ENCODE assay signal across 8 cellular contexts in the genomic region with DNA sequence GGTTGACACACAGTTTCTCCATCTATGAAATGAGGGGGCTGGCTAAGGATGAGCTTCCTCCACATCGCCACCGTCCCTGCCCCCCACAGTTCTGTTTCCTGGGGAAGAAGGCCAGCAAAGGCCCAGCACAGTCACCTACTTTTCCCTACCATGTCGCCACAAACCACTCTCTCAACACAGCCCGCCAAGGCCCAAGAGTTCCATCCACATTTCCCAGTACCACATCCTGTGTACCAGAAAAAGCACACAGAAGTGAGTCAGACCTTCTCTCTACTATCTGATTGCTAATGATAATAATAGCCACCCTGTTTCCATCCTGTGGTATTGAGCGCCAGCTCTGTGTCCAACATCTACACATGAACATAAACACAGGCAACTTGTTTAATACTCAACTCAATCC. TPM values are rescaled to one million over a fixed set of nuclear protein-coding genes. Genes with fewer than 3 reads are reported as not detected.
DNase-seq lines count a peak whose midpoint lies in the region; ATAC-seq, FAIRE-seq and TF ChIP-seq lines count a peak whose summit lies in the region.

No MANE protein-coding gene starts in this region.

- POLR2A ChIA-PET in endothelial cell of umbilical vein (lab: Charles Lee): interaction anchor here (0.9 kb wide), 1 partner anchor 30 kb away, joined by 3 read pairs; the partner anchor contains the start of gene C15orf39

- FAIRE-seq in endothelial cell of umbilical vein (lab: Jason Lieb, UNC): peak; percentile 84
- no peak for FAIRE-seq in small intestine (lab: Jason Lieb, UNC)

- H3K4me3 ChIP-seq in RWPE2 (ENCODE audit: severe bottlenecking) (no peak overlapping the region), endothelial cell of umbilical vein (replicated peaks in 1 of 3; ENCODE audit: insufficient read depth in 1 of 3, low read depth in 1 of 3, low read length in 3 of 3) (no peak overlapping the region), small intestine (ENCODE audit: low read depth in 1 of 2, low read length in 2 of 2) (no peak overlapping the region)

- DNase-seq in activated T-cell treated with anti-CD3 and anti-CD28 coated beads for 48 hours (ENCODE audit: low read depth) (peak; percentile 22), activated T-cell treated with anti-CD3 and anti-CD28 coated beads for 4 hours (no peak), RWPE2 (ENCODE audit: low spot score) (no peak), endothelial cell of umbilical vein (ENCODE audit: low read depth, low spot score) (peak; percentile 58), small intestine (no peak), amniotic stem cell (lab: John Stamatoyannopoulos, UW) (no peak)

- no peaks in the 10 kb centered on the region for H3K36me3 Mint-ChIP-seq in stimulated activated naive CD8-positive, alpha-beta T cell treated with anti-CD3 and anti-CD28 coated beads, Interleukin-15, Interleukin-2, amounts not matched to agents 100 ng/mL and 50 ng/mL, for 24 hours (ENCODE audit: low read depth)

- peak overlapping the region; percentile 21 for H3K4me3 Mint-ChIP-seq in stimulated activated naive CD8-positive, alpha-beta T cell treated with anti-CD3 and anti-CD28 coated beads, Interleukin-15, Interleukin-2, amounts not matched to agents 100 ng/mL and 50 ng/mL, for 24 hours

- peak overlapping the region; percentile 1 for H3K4me2 ChIP-seq in endothelial cell of umbilical vein (ENCODE audit: insufficient read depth, low read length)

- dilution Hi-C loops in endothelial cell of umbilical vein (cut with MboI; ENCODE audit: extremely low pct_ligation_motif_present, low sequenced_read_pairs): no loop called here

- no peak overlapping the region for H3K9ac ChIP-seq in endothelial cell of umbilical vein (replicated peaks; ENCODE audit: extremely low read depth, insufficient read depth, low read length)

- peaks cover 57% of the 10 kb centered on the region for H3K4me1 Mint-ChIP-seq in stimulated activated naive CD8-positive, alpha-beta T cell treated with anti-CD3 and anti-CD28 coated beads, Interleukin-15, Interleukin-2, amounts not matched to agents 100 ng/mL and 50 ng/mL, for 24 hours (ENCODE audit: low read depth)

- ATAC-seq in RWPE2 (ENCODE audit: low read depth): peak; percentile 69
- ATAC-seq in HG03139 (IDR thresholded peaks at IDR 0.05; ENCODE audit: unreplicated experiment): no peak

- H3K27me3 Mint-ChIP-seq in stimulated activated naive CD8-positive, alpha-beta T cell treated with anti-CD3 and anti-CD28 coated beads, Interleukin-15, Interleukin-2, amounts not matched to agents 100 ng/mL and 50 ng/mL, for 24 hours: peaks cover 1% of the 10 kb centered on the region

- peak overlapping the region; percentile 82 for H3K27ac Mint-ChIP-seq in stimulated activated naive CD8-positive, alpha-beta T cell treated with anti-CD3 and anti-CD28 coated beads, Interleukin-15, Interleukin-2, amounts not matched to agents 100 ng/mL and 50 ng/mL, for 24 hours

- intact Hi-C loops in endothelial cell of umbilical vein (cut with micrococcal nuclease): loop anchor here (2.0 kb wide), 1 partner anchor 63 kb away; no protein-coding TSS in a partner anchor

- no peaks in the 10 kb centered on the region for H4K20me1 ChIP-seq in endothelial cell of umbilical vein (replicated peaks; ENCODE audit: control insufficient read depth, extremely low read depth, insufficient read depth, low read length)

- H3K27me3 ChIP-seq in RWPE2 (ENCODE audit: insufficient read depth, poor library complexity, severe bottlenecking) (no peaks in the 10 kb centered on the region), endothelial cell of umbilical vein (ENCODE audit: control insufficient read depth in 2 of 2, insufficient read depth in 2 of 2, low read length in 2 of 2) (no peaks in the 10 kb centered on the region), small intestine (ENCODE audit: control insufficient read depth in 2 of 2, insufficient read depth in 2 of 2, low read length in 2 of 2) (no peaks in the 10 kb centered on the region)

- H2AFZ ChIP-seq in endothelial cell of umbilical vein (ENCODE audit: low read depth, low read length): no peak overlapping the region

- TF ChIP-seq CTCF in RWPE2 (IDR thresholded peaks at IDR 0.05; ENCODE audit: poor library complexity, severe bottlenecking) (no peak), endothelial cell of umbilical vein (IDR thresholded peaks at IDR 0.05; ENCODE audit: extremely low read depth in 1 of 2, insufficient read depth in 1 of 2, low read depth in 1 of 2, low read length in 2 of 2) (no peak)

- H3K36me3 ChIP-seq in RWPE2 (ENCODE audit: low read depth) (no peaks in the 10 kb centered on the region), endothelial cell of umbilical vein (ENCODE audit: control insufficient read depth in 2 of 2, extremely low read depth in 1 of 2, insufficient read depth in 2 of 2, low read length in 2 of 2) (no peaks in the 10 kb centered on the region), small intestine (ENCODE audit: control insufficient read depth in 2 of 2, insufficient read depth in 2 of 2, low read length in 2 of 2) (no peaks in the 10 kb centered on the region)

- 65 to 89% (median 68%) methylated on average over 5 of the region's 5 CpGs for WGBS in small intestine, 3 donors

- H3K9me3 Mint-ChIP-seq in stimulated activated naive CD8-positive, alpha-beta T cell treated with anti-CD3 and anti-CD28 coated beads, Interleukin-15, Interleukin-2, amounts not matched to agents 100 ng/mL and 50 ng/mL, for 24 hours: no peaks in the 10 kb centered on the region

- no peaks in the 10 kb centered on the region for H3K9me1 ChIP-seq in endothelial cell of umbilical vein (replicated peaks; ENCODE audit: control insufficient read depth, extremely low read depth, insufficient read depth, low read length)

- CTCF ChIA-PET in endothelial cell of umbilical vein (lab: Charles Lee): interaction anchor here (0.7 to 0.8 kb wide), 2 partner anchors 128 to 142 kb away, joined by 4 read pairs; no protein-coding TSS in a partner anchor

- no TSS peak for BruUV-seq in endothelial cell of umbilical vein (replicated peaks; lab: Mats Ljungman, UMichigan)

- TF ChIP-seq POLR2A in endothelial cell of umbilical vein (IDR thresholded peaks at IDR 0.05; ENCODE audit: low read depth, low read length): no peak

- H3K4me1 ChIP-seq in RWPE2 (ENCODE audit: insufficient read depth, poor library complexity, severe bottlenecking) (peaks cover 47% of the 10 kb centered on the region), endothelial cell of umbilical vein (ENCODE audit: control insufficient read depth, extremely low read depth, insufficient read depth, low read length) (peaks cover 13% of the 10 kb centered on the region), small intestine (ENCODE audit: control insufficient read depth in 2 of 2, insufficient read depth in 1 of 2, low read depth in 1 of 2, low read length in 1 of 2) (no peaks in the 10 kb centered on the region)

- H3K9me3 ChIP-seq in RWPE2 (ENCODE audit: severe bottlenecking): peaks cover 6% of the 10 kb centered on the region
- no peaks in the 10 kb centered on the region for H3K9me3 ChIP-seq in endothelial cell of umbilical vein (replicated peaks; ENCODE audit: control insufficient read depth, insufficient read depth, low read length)
- H3K9me3 ChIP-seq in small intestine (ENCODE audit: control insufficient read depth, low read depth): no peaks in the 10 kb centered on the region

- H3K79me2 ChIP-seq in endothelial cell of umbilical vein (ENCODE audit: control insufficient read depth, insufficient read depth, low read length): no peaks in the 10 kb centered on the region

- H3K27ac ChIP-seq in RWPE2 (ENCODE audit: poor library complexity, severe bottlenecking) (peak overlapping the region; percentile 88), endothelial cell of umbilical vein (ENCODE audit: insufficient read depth, low read depth, low read length) (no peak overlapping the region), small intestine (ENCODE audit: low read depth in 1 of 2, low read length in 1 of 2) (no peak overlapping the region)

TF ChIP-seq in endothelial cell of umbilical vein, 7 proteins besides CTCF, POLR2A, EP300 and RAD21:
- TF ChIP-seq JUN (IDR thresholded peaks at IDR 0.05; ENCODE audit: borderline replicate concordance, insufficient read depth, insufficient read length, low read depth) (peak; percentile 68), POLR2AphosphoS5 (IDR thresholded peaks at IDR 0.05; ENCODE audit: insufficient read depth, low read depth, low read length) (peak; percentile 34), EZH2 (IDR thresholded peaks at IDR 0.05; ENCODE audit: borderline replicate concordance, low read depth, low read length, severe bottlenecking) (no peak), MYC (IDR thresholded peaks at IDR 0.05; ENCODE audit: low read depth, low read length) (no peak), FOS (IDR thresholded peaks at IDR 0.05; ENCODE audit: borderline replicate concordance, insufficient read depth, low read length) (peak; percentile 88), GATA2 (IDR thresholded peaks at IDR 0.05; ENCODE audit: insufficient read depth, insufficient read length, low read depth, low read length) (peak; percentile 94), MAX (IDR thresholded peaks at IDR 0.05; ENCODE audit: insufficient read depth, insufficient read length) (no peak)

RNA-seq across cellular contexts. Expression of gene C15orf39, which starts 30.3 kb away (rescaled TPM):
- 33.6 and 36.1 TPM in 2 replicates for total RNA-seq in endothelial cell of umbilical vein
- polyA plus RNA-seq in endothelial cell of umbilical vein (13.9 and 14.8 TPM in 2 replicates), small intestine (10 to 100 TPM in 1 of 3 donors, 1 to 10 TPM in 2; 6.5 to 16.9 (median 6.9) TPM)
- 11.0 and 11.6 TPM in 2 replicates for polyA plus RNA-seq in endothelial cell of umbilical vein (2011; cell fraction: cytosol; rRNA removed)
- 25.7 and 27.0 TPM in 2 replicates for polyA plus RNA-seq in endothelial cell of umbilical vein (2011; cell fraction: nucleus; rRNA removed)
- polyA plus RNA-seq in endothelial cell of umbilical vein (2012): 16.2 and 16.7 TPM in 2 replicates
- 16.5 and 23.2 TPM in 2 replicates for polyA minus RNA-seq in endothelial cell of umbilical vein
- polyA minus RNA-seq in endothelial cell of umbilical vein (2011; cell fraction: cytosol; rRNA and poly(A)+ RNA removed): 19.4 TPM
- polyA minus RNA-seq in endothelial cell of umbilical vein (2011; cell fraction: nucleus; rRNA and poly(A)+ RNA removed): 43.2 and 47.6 TPM in 2 replicates

Comparison
In these comparisons a context has a peak if more than half of its experiments do, and no peak if none do; other contexts are left out.
1. DNase-seq: peak in activated T-cell treated with anti-CD3 and anti-CD28 coated beads for 48 hours (single experiment) and endothelial cell of umbilical vein (single experiment); none in activated T-cell treated with anti-CD3 and anti-CD28 coated beads for 4 hours (single experiment), RWPE2 (single experiment), small intestine (single experiment) and amniotic stem cell (single experiment).